Comparison of ENCODE assay signal across 30 cellular contexts in genomic region chr17:60471451-60471850, GRCh38. TPM values are rescaled to one million over a fixed set of nuclear protein-coding genes. Genes with fewer than 3 reads are reported as not detected.
A peak's percentile ranks its signal among the peaks of the same experiment; 100 is the strongest.
DNase-seq lines count a peak whose midpoint lies in the region; ATAC-seq and TF ChIP-seq lines count a peak whose summit lies in the region.
"Had no signal": no experiment of that assay in that cellular context is flagged by ENCODE, and none has a peak within 500 bp of the region (broad histone marks: within the 10 kb centered on the region; RNA-seq: fewer than 3 reads in every experiment).

No MANE protein-coding gene starts in this region.

- DNase-seq in activated naive CD4-positive, alpha-beta T cell treated with anti-CD3 and anti-CD28 coated beads, Interleukin-2, amount 50 U/mL, for 16 hours = no peak
- no peak for DNase-seq in naive thymus-derived CD4-positive, alpha-beta T cell
- no peak for DNase-seq in NCI-H526 (lab: John Stamatoyannopoulos, UW)
- no peak for DNase-seq in MCF 10A (ENCODE audit: unreplicated experiment)
- DNase-seq in left ventricle myocardium inferior = no peak
- DNase-seq: CD4-positive, alpha-beta memory T cell; COR-L47; DMS79 treated with DMSO at 0.1 percent for 48 hours; GF-D8; H7; MG63; NCI-H1105 treated with DMSO at 0.1 percent for 48 hours; NCI-H146; NCI-H1930; NCI-H2107; NCI-H524; NCI-H774; NK-92 treated with Interleukin-12 subunit alpha and Interleukin-12 subunit beta, amount 100 ng/mL, for 24 hours; PC-9; SJCRH30 had no signal

- no peak for ATAC-seq in activated T-helper 17 cell treated with anti-CD3 and anti-CD28 coated beads, Interleukin-2, amount 50 U/mL, for 72 hours (replicated peaks)
- ATAC-seq in naive thymus-derived CD4-positive, alpha-beta T cell = no peak
- ATAC-seq: Right ventricle myocardium inferior, SK-N-SH treated with all-trans-retinoic acid at 6 μM for 48 hours had no signal

- BruUV-seq in MCF 10A (replicated peaks; lab: Mats Ljungman, UMichigan) = no TSS peak

- POLR2A ChIA-PET in naive thymus-derived CD4-positive, alpha-beta T cell (lab: Charles Lee) = no interaction called here
- POLR2A ChIA-PET in MCF 10A (lab: Yijun Ruan, JAX) = interaction anchor here (0.6 kb wide), 3 partner anchors 16 to 1571 kb away, joined by 3 to 4 read pairs (median 3); no protein-coding TSS in a partner anchor

- no peaks in the 10 kb centered on the region for H3K27me3 Mint-ChIP-seq in activated naive CD4-positive, alpha-beta T cell treated with anti-CD3 and anti-CD28 coated beads, Interleukin-2, amount 50 U/mL, for 24 hours
- no peaks in the 10 kb centered on the region for H3K27me3 Mint-ChIP-seq in activated T-helper 17 cell treated with anti-CD3 and anti-CD28 coated beads, Interleukin-2, amount 50 U/mL, for 72 hours
- H3K27me3 Mint-ChIP-seq in naive thymus-derived CD4-positive, alpha-beta T cell = no peaks in the 10 kb centered on the region
- H3K27me3 Mint-ChIP-seq in MCF 10A (ENCODE audit: insufficient read depth, unreplicated experiment) = no peaks in the 10 kb centered on the region
- H3K27me3 Mint-ChIP-seq: CD4-positive, alpha-beta memory T cell had no signal

- H3K4me1 Mint-ChIP-seq in activated naive CD4-positive, alpha-beta T cell treated with anti-CD3 and anti-CD28 coated beads, Interleukin-2, amount 50 U/mL, for 24 hours = peaks cover 17% of the 10 kb centered on the region
- H3K4me1 Mint-ChIP-seq in activated T-helper 17 cell treated with anti-CD3 and anti-CD28 coated beads, Interleukin-2, amount 50 U/mL, for 72 hours = no peaks in the 10 kb centered on the region
- H3K4me1 Mint-ChIP-seq in naive thymus-derived CD4-positive, alpha-beta T cell = peaks cover 5 to 20% (median 12%) of the 10 kb centered on the region in 7 donors
- peaks cover 11% of the 10 kb centered on the region for H3K4me1 Mint-ChIP-seq in MCF 10A (ENCODE audit: insufficient read depth, unreplicated experiment)

- peaks cover 0 to 25% (median 0%) of the 10 kb centered on the region in 3 experiments for H3K36me3 ChIP-seq in naive thymus-derived CD4-positive, alpha-beta T cell (ENCODE audit: control insufficient read depth in 2 of 3, insufficient read depth in 3 of 3, low read length in 3 of 3)
- H3K36me3 ChIP-seq in left ventricle myocardium inferior = peaks cover 10% of the 10 kb centered on the region

- peaks cover 18% of the 10 kb centered on the region for H3K36me3 Mint-ChIP-seq in activated naive CD4-positive, alpha-beta T cell treated with anti-CD3 and anti-CD28 coated beads, Interleukin-2, amount 50 U/mL, for 24 hours
- H3K36me3 Mint-ChIP-seq in activated T-helper 17 cell treated with anti-CD3 and anti-CD28 coated beads, Interleukin-2, amount 50 U/mL, for 72 hours (ENCODE audit: low read depth) = peaks cover 54% of the 10 kb centered on the region
- H3K36me3 Mint-ChIP-seq in naive thymus-derived CD4-positive, alpha-beta T cell = peaks cover 9 to 46% (median 32%) of the 10 kb centered on the region in 5 donors
- H3K36me3 Mint-ChIP-seq in MCF 10A (ENCODE audit: insufficient read depth, unreplicated experiment) = peaks cover 36% of the 10 kb centered on the region

- H3K4me3 Mint-ChIP-seq in activated naive CD4-positive, alpha-beta T cell treated with anti-CD3 and anti-CD28 coated beads, Interleukin-2, amount 50 U/mL, for 24 hours = no peak overlapping the region
- no peak overlapping the region for H3K4me3 Mint-ChIP-seq in activated T-helper 17 cell treated with anti-CD3 and anti-CD28 coated beads, Interleukin-2, amount 50 U/mL, for 72 hours
- H3K4me3 Mint-ChIP-seq in naive thymus-derived CD4-positive, alpha-beta T cell = no peak overlapping the region
- H3K4me3 Mint-ChIP-seq in MCF 10A (ENCODE audit: unreplicated experiment) = no peak overlapping the region
- H3K4me3 Mint-ChIP-seq: CD4-positive, alpha-beta memory T cell had no signal

- H3K27ac ChIP-seq in naive thymus-derived CD4-positive, alpha-beta T cell (ENCODE audit: low read depth, low read length) = no peak overlapping the region
- no peak overlapping the region for H3K27ac ChIP-seq in left ventricle myocardium inferior (replicated peaks)
- H3K27ac ChIP-seq: BLaER1, PC-9, SJCRH30 had no signal

- no peaks in the 10 kb centered on the region for H3K9me3 ChIP-seq in naive thymus-derived CD4-positive, alpha-beta T cell (ENCODE audit: control insufficient read depth in 2 of 3, low read length in 3 of 3)
- H3K9me3 ChIP-seq in left ventricle myocardium inferior (replicated peaks) = no peaks in the 10 kb centered on the region
- H3K9me3 ChIP-seq: SJCRH30 had no signal

- no peaks in the 10 kb centered on the region for H3K4me1 ChIP-seq in naive thymus-derived CD4-positive, alpha-beta T cell (ENCODE audit: control insufficient read depth in 2 of 2, insufficient read depth in 2 of 2, low read length in 2 of 2)
- peaks cover 41% of the 10 kb centered on the region for H3K4me1 ChIP-seq in left ventricle myocardium inferior

- intact Hi-C loops in naive thymus-derived CD4-positive, alpha-beta T cell (cut with micrococcal nuclease) = no loop called here
- intact Hi-C loops in MCF 10A (cut with micrococcal nuclease) = no loop called here
- intact Hi-C loops in left ventricle myocardium inferior (cut with micrococcal nuclease) = no loop called here

- TF ChIP-seq CTCF in MCF 10A (IDR thresholded peaks at IDR 0.05; ENCODE audit: unreplicated experiment) = no peak
- TF ChIP-seq CTCF in left ventricle myocardium inferior (IDR thresholded peaks at IDR 0.05; ENCODE audit: borderline replicate concordance) = no peak

- H3K9me3 Mint-ChIP-seq in activated naive CD4-positive, alpha-beta T cell treated with anti-CD3 and anti-CD28 coated beads, Interleukin-2, amount 50 U/mL, for 24 hours = no peaks in the 10 kb centered on the region
- no peaks in the 10 kb centered on the region for H3K9me3 Mint-ChIP-seq in activated T-helper 17 cell treated with anti-CD3 and anti-CD28 coated beads, Interleukin-2, amount 50 U/mL, for 72 hours
- H3K9me3 Mint-ChIP-seq in naive thymus-derived CD4-positive, alpha-beta T cell = peaks cover 0 to 3% (median 0%) of the 10 kb centered on the region in 11 donors
- H3K9me3 Mint-ChIP-seq in MCF 10A (ENCODE audit: unreplicated experiment) = no peaks in the 10 kb centered on the region

- CTCF ChIA-PET in naive thymus-derived CD4-positive, alpha-beta T cell (lab: Charles Lee) = interaction anchor here (0.6 kb wide), 1 partner anchor 22 kb away, joined by 3 read pairs; no protein-coding TSS in a partner anchor
- CTCF ChIA-PET in MCF 10A (lab: Yijun Ruan, JAX) = interaction anchor here (0.6 kb wide), 1 partner anchor 947 kb away, joined by 3 read pairs; no protein-coding TSS in a partner anchor

- no peak overlapping the region for H3K4me3 ChIP-seq in naive thymus-derived CD4-positive, alpha-beta T cell (ENCODE audit: low read length)
- H3K4me3 ChIP-seq in left ventricle myocardium inferior = no peak overlapping the region
- H3K4me3 ChIP-seq: BLaER1, MG63, PC-9, SJCRH30 had no signal

- H3K27ac Mint-ChIP-seq in activated naive CD4-positive, alpha-beta T cell treated with anti-CD3 and anti-CD28 coated beads, Interleukin-2, amount 50 U/mL, for 24 hours = peak overlapping the region; percentile 82
- peak overlapping the region; percentile 51 for H3K27ac Mint-ChIP-seq in activated T-helper 17 cell treated with anti-CD3 and anti-CD28 coated beads, Interleukin-2, amount 50 U/mL, for 72 hours
- H3K27ac Mint-ChIP-seq in naive thymus-derived CD4-positive, alpha-beta T cell = peak overlapping the region in 5 of 9 donors; percentile 14 to 80 (median 43)
- H3K27ac Mint-ChIP-seq in MCF 10A (ENCODE audit: low read depth, unreplicated experiment) = no peak overlapping the region

- H3K27me3 ChIP-seq in naive thymus-derived CD4-positive, alpha-beta T cell (ENCODE audit: control insufficient read depth in 2 of 2, insufficient read depth in 2 of 2, low read length in 2 of 2) = no peaks in the 10 kb centered on the region
- no peaks in the 10 kb centered on the region for H3K27me3 ChIP-seq in left ventricle myocardium inferior (ENCODE audit: low read depth)
- H3K27me3 ChIP-seq: BLaER1, MG63, SJCRH30 had no signal

RNA-seq across cellular contexts. Expression of gene CHCT1, which starts 49.2 kb away (rescaled TPM):
- not detected for total RNA-seq in activated T-helper 17 cell treated with anti-CD3 and anti-CD28 coated beads, Interleukin-2, amount 50 U/mL, for 72 hours
- total RNA-seq in naive thymus-derived CD4-positive, alpha-beta T cell = not detected
- polyA plus RNA-seq in naive thymus-derived CD4-positive, alpha-beta T cell = not detected
- total RNA-seq in MCF 10A (2022) (not detected in 2 replicates), left ventricle myocardium inferior (not detected)
- total RNA-seq: A172; CD4-positive, alpha-beta memory T cell; H7; HT-29; LHCN-M2; PC-9; Right ventricle myocardium inferior; RPMI7951; SJCRH30 had no signal
- polyA plus RNA-seq: AG04450 had no signal

RNA-seq across cellular contexts. Expression of gene APPBP2, which starts 54.6 kb away (rescaled TPM):
- 10 to 100 TPM; 27.7 to 33.0 TPM for total RNA-seq in activated T-helper 17 cell treated with anti-CD3 and anti-CD28 coated beads, Interleukin-2, amount 50 U/mL, for 72 hours
- total RNA-seq in naive thymus-derived CD4-positive, alpha-beta T cell = 10 to 100 TPM; 24.2 to 47.5 (median 33.0) TPM
- 10 to 100 TPM; 23.4 to 28.7 TPM for polyA plus RNA-seq in naive thymus-derived CD4-positive, alpha-beta T cell
- total RNA-seq in MCF 10A (2022) = 33.1 and 39.6 TPM in 2 replicates
- 16.6 TPM for total RNA-seq in left ventricle myocardium inferior
